In genomic region chr14:105770619-105771216, GRCh38 we compare ENCODE assay signal across 7 cellular contexts.
DNase-seq lines count a peak whose midpoint lies in the region; ATAC-seq and TF ChIP-seq lines count a peak whose summit lies in the region.
"Not testable (repeated sequence)": the region's sequence is repeated elsewhere in the genome, so short reads cannot be mapped to it uniquely, and the experiment has no call there.

No MANE protein-coding gene starts in this region.

- H3F3A ChIP-seq in OCI-LY1 (ENCODE audit: insufficient read depth, low read length): not testable (repeated sequence)

- CTCF ChIA-PET in activated CD8-positive, alpha-beta T cell treated with anti-CD3 and anti-CD28 coated beads, Interleukin-2, amount 10 ng/mL, durations not matched to agents 7 days and 5 days (lab: Charles Lee): not testable (repeated sequence)

- H4K20me1 ChIP-seq in OCI-LY1 (ENCODE audit: insufficient read depth, low read length): not testable (repeated sequence)

- not testable (repeated sequence) for H3K4me3 ChIP-seq in OCI-LY1 (ENCODE audit: low read depth, low read length, poor library complexity, severe bottlenecking); esophagus muscularis mucosa; spleen; upper lobe of right lung

- TF ChIP-seq EP300 in esophagus muscularis mucosa (IDR thresholded peaks at IDR 0.05): not testable (repeated sequence)

- H3K27me3 Mint-ChIP-seq in activated CD8-positive, alpha-beta T cell treated with anti-CD3 and anti-CD28 coated beads, Interleukin-2, amount 10 ng/mL, durations not matched to agents 7 days and 5 days (ENCODE audit: low read depth); memory B cell: not testable (repeated sequence)

- H3K4me2 ChIP-seq in OCI-LY1 (ENCODE audit: low read length): not testable (repeated sequence)

- H3K4me1 ChIP-seq in OCI-LY1 (ENCODE audit: insufficient read depth, low read length, severe bottlenecking); esophagus muscularis mucosa; spleen; upper lobe of right lung: not testable (repeated sequence)

- not testable (repeated sequence) for H2AFZ ChIP-seq in OCI-LY1 (ENCODE audit: low read length)

- H3K9me2 ChIP-seq in OCI-LY1 (ENCODE audit: low read depth, low read length): not testable (repeated sequence)

- POLR2A ChIA-PET in activated CD8-positive, alpha-beta T cell treated with anti-CD3 and anti-CD28 coated beads, Interleukin-2, amount 10 ng/mL, durations not matched to agents 7 days and 5 days (lab: Charles Lee): not testable (repeated sequence)

- TF ChIP-seq POLR2A in GM19193 (IDR thresholded peaks at IDR 0.05; ENCODE audit: extremely low read depth, insufficient read depth, insufficient read length): peak; percentile 13
- TF ChIP-seq POLR2A in esophagus muscularis mucosa (IDR thresholded peaks at IDR 0.05; ENCODE audit: low read depth); spleen (IDR thresholded peaks at IDR 0.05): not testable (repeated sequence)

- H3K9ac ChIP-seq in OCI-LY1 (ENCODE audit: low read length): not testable (repeated sequence)

- H3K27me3 ChIP-seq in OCI-LY1 (ENCODE audit: insufficient read depth, low read length); esophagus muscularis mucosa; spleen (replicated peaks in 1 of 7); upper lobe of right lung: not testable (repeated sequence)

- intact Hi-C loops in esophagus muscularis mucosa (cut with DNase I); spleen (cut with DNase I; ENCODE audit: low total_unique reads); upper lobe of right lung (cut with DNase I): not testable (repeated sequence)

- TF ChIP-seq CTCF in OCI-LY1 (IDR thresholded peaks at IDR 0.05; ENCODE audit: low read length); esophagus muscularis mucosa (IDR thresholded peaks at IDR 0.05); spleen (IDR thresholded peaks at IDR 0.05 in 8 of 11, conservative IDR thresholded peaks at IDR 0.05 in 3 of 11); upper lobe of right lung (IDR thresholded peaks at IDR 0.05): not testable (repeated sequence)

- H3K79me2 ChIP-seq in OCI-LY1 (ENCODE audit: insufficient read depth, low read length): not testable (repeated sequence)

- not testable (repeated sequence) for H3K9me3 Mint-ChIP-seq in activated CD8-positive, alpha-beta T cell treated with anti-CD3 and anti-CD28 coated beads, Interleukin-2, amount 10 ng/mL, durations not matched to agents 7 days and 5 days (ENCODE audit: insufficient read depth); memory B cell

- not testable (repeated sequence) for H3K36me3 ChIP-seq in OCI-LY1 (ENCODE audit: insufficient read depth, low read length); esophagus muscularis mucosa; spleen; upper lobe of right lung

- H3K4me3 Mint-ChIP-seq in activated CD8-positive, alpha-beta T cell treated with anti-CD3 and anti-CD28 coated beads, Interleukin-2, amount 10 ng/mL, durations not matched to agents 7 days and 5 days: not testable (repeated sequence)
- peak overlapping the region; percentile 49 for H3K4me3 Mint-ChIP-seq in memory B cell

- peak; percentile 16 for DNase-seq in activated CD8-positive, alpha-beta T cell treated with anti-CD3 and anti-CD28 coated beads, Interleukin-2, amount 10 ng/mL, durations not matched to agents 7 days and 5 days
- DNase-seq in esophagus muscularis mucosa (ENCODE audit: extremely low spot score) (peak; percentile 70), spleen (peak; percentile 71), upper lobe of right lung (peak; percentile 40)
- not testable (repeated sequence) for DNase-seq in memory B cell (ENCODE audit: low spot score in 2 of 2)

- WGBS in esophagus muscularis mucosa: 77% methylated on average over 9 of the region's 14 CpGs
- 82 to 87% (median 84%) methylated on average over 5 to 14 of the region's 14 CpGs for WGBS in spleen, 5 donors

- H3K27ac ChIP-seq in OCI-LY1 (ENCODE audit: low read depth, low read length, poor library complexity, severe bottlenecking): peak overlapping the region; percentile 66
- H3K27ac ChIP-seq in esophagus muscularis mucosa (replicated peaks in 1 of 4); spleen; upper lobe of right lung: not testable (repeated sequence)

- ATAC-seq in activated CD8-positive, alpha-beta T cell treated with anti-CD3 and anti-CD28 coated beads, Interleukin-2, amount 10 ng/mL, durations not matched to agents 7 days and 5 days; memory B cell (ENCODE audit: low read depth); upper lobe of right lung: not testable (repeated sequence)

- not testable (repeated sequence) for H3K4me1 Mint-ChIP-seq in activated CD8-positive, alpha-beta T cell treated with anti-CD3 and anti-CD28 coated beads, Interleukin-2, amount 10 ng/mL, durations not matched to agents 7 days and 5 days (ENCODE audit: low read depth)
- H3K4me1 Mint-ChIP-seq in memory B cell: peaks cover 34% of the 10 kb centered on the region

- H3K9me3 ChIP-seq in OCI-LY1 (ENCODE audit: low read length); esophagus muscularis mucosa; spleen; upper lobe of right lung: not testable (repeated sequence)

- H3K27ac Mint-ChIP-seq in activated CD8-positive, alpha-beta T cell treated with anti-CD3 and anti-CD28 coated beads, Interleukin-2, amount 10 ng/mL, durations not matched to agents 7 days and 5 days; memory B cell: not testable (repeated sequence)

- H3K36me3 Mint-ChIP-seq in activated CD8-positive, alpha-beta T cell treated with anti-CD3 and anti-CD28 coated beads, Interleukin-2, amount 10 ng/mL, durations not matched to agents 7 days and 5 days (ENCODE audit: low read depth): not testable (repeated sequence)
- H3K36me3 Mint-ChIP-seq in memory B cell: peaks cover 35% of the 10 kb centered on the region
